Comparison of ENCODE assay signal across 9 cellular contexts in the genomic region with DNA sequence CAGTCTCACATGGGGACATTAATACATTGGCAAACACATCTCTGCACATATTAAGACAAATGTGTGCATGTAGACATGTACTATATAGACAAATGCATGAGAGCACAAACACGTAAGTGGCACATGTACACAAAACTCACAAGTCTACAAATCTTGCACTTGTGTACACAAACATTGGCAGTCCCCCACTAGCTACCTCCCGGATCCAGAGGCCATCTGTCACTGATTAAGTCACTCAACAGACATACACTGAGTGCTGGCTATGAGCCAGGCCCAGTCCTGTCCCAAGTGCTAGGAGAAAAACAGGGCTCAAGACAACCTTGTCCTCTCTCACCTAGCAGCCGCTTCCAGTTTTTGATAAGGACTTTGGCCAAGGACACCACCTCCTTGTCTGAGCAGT.
DNase-seq lines count a peak whose midpoint lies in the region; ATAC-seq and TF ChIP-seq lines count a peak whose summit lies in the region.
"Had no signal": no experiment of that assay in that cellular context is flagged by ENCODE, and none has a peak within 500 bp of the region (broad histone marks: within the 10 kb centered on the region; RNA-seq: fewer than 3 reads in every experiment).

No MANE protein-coding gene starts in this region.

- ATAC-seq in SK-N-SH treated with all-trans-retinoic acid at 6 μM for 48 hours = peak; percentile 72
- no peak for ATAC-seq in HG03571 (IDR thresholded peaks at IDR 0.05; ENCODE audit: unreplicated experiment)
- no peak for ATAC-seq in HG02763 (IDR thresholded peaks at IDR 0.05; ENCODE audit: unreplicated experiment)
- ATAC-seq in HG03175 (IDR thresholded peaks at IDR 0.05; ENCODE audit: unreplicated experiment) = no peak

- DNase-seq in DMS153 treated with DMSO at 0.1 percent for 48 hours (lab: John Stamatoyannopoulos, UW; ENCODE audit: unreplicated experiment) (peak; percentile 32), NCI-H2029 (lab: John Stamatoyannopoulos, UW) (peak; percentile 63), left kidney (ENCODE audit: low read depth, low spot score) (peak; percentile 44)
- no peak for DNase-seq in stimulated activated CD4-positive, alpha-beta T cell treated with anti-CD3 and anti-CD28 coated beads, Interleukin-4, amount 100 ng/mL, for 24 hours
- DNase-seq: activated CD4-positive, alpha-beta T cell treated with anti-CD3 and anti-CD28 coated beads, Interleukin-2, amount 50 U/mL, for 1 hour had no signal

TF ChIP-seq in SK-N-SH treated with all-trans-retinoic acid at 6 μM for 48 hours, 23 proteins besides CTCF, POLR2A, EP300 and RAD21:
- peak; percentile 67; the same call in 1 of the 2 replicates for TF ChIP-seq TCF4 (CRISPR knock-in tag; IDR thresholded peaks at IDR 0.05; ENCODE audit: borderline replicate concordance)
- no peak for TF ChIP-seq ZC3H10 (CRISPR knock-in tag; IDR thresholded peaks at IDR 0.05)
